35 cellular contexts compared by ENCODE assay signal in genomic region chr14:24633353-24633752, GRCh38. TPM values are rescaled to one million over a fixed set of nuclear protein-coding genes. Genes with fewer than 3 reads are reported as not detected.
DNase-seq lines count a peak whose midpoint lies in the region; ATAC-seq and TF ChIP-seq lines count a peak whose summit lies in the region.
"Had no signal": no experiment of that assay in that cellular context is flagged by ENCODE, and none has a peak within 500 bp of the region (broad histone marks: within the 10 kb centered on the region; RNA-seq: fewer than 3 reads in every experiment).

No MANE protein-coding gene starts in this region.

- peak; percentile 63 for DNase-seq in activated CD4-positive, alpha-beta T cell treated with anti-CD3 and anti-CD28 coated beads, Interleukin-2, amount 10 ng/mL, durations not matched to agents 24 days and 14 days
- DNase-seq in activated CD4-positive, alpha-beta T cell treated with anti-CD3 and anti-CD28 coated beads for 48 hours = no peak
- DNase-seq in CD8-positive, alpha-beta memory T cell = no peak
- DNase-seq in mucosa of descending colon (no peak), D341Med (ENCODE audit: low spot score) (no peak), erythroblast (lab: John Stamatoyannopoulos, UW) (no peak)
- DNase-seq: activated CD4-positive, alpha-beta T cell treated with anti-CD3 and anti-CD28 coated beads for 4 hours; Calu3; DMS79 treated with DMSO at 0.1 percent for 48 hours; effector CD8-positive, alpha-beta T cell; hippocampal formation; left cardiac atrium; NCI-H1436; NCI-H2081; NCI-H2227 treated with DMSO at 0.1 percent for 48 hours; NCI-H526; OCI-M1; pancreas; retina; stimulated activated naive B cell treated with anti-CD40 and anti-IgM and Interleukin-4, amounts not matched to agents 10 μg/mL and 1 μg/mL and 100 μg/mL, for 72 hours; testis had no signal

- H3K27ac Mint-ChIP-seq in activated CD4-positive, alpha-beta T cell treated with anti-CD3 and anti-CD28 coated beads, Interleukin-2, amount 10 ng/mL, durations not matched to agents 24 days and 14 days = peak overlapping the region; percentile 95
- H3K27ac Mint-ChIP-seq in CD8-positive, alpha-beta memory T cell = peak overlapping the region; percentile 54 to 99 (median 84)
- H3K27ac Mint-ChIP-seq in activated T-helper 17 cell treated with anti-CD3 and anti-CD28 coated beads, Interleukin-2, amount 50 U/mL, for 72 hours = peak overlapping the region; percentile 92
- H3K27ac Mint-ChIP-seq: GM23338; stimulated activated naive B cell treated with anti-CD40 and anti-IgM and Interleukin-4, amounts not matched to agents 10 μg/mL and 1 μg/mL and 100 μg/mL, for 72 hours had no signal

- no peaks in the 10 kb centered on the region for H3K27me3 ChIP-seq in CD8-positive, alpha-beta memory T cell (ENCODE audit: insufficient read depth, low read length, poor library complexity, severe bottlenecking)
- H3K27me3 ChIP-seq: cardiac muscle cell, pancreas, testis had no signal

- H3K36me3 ChIP-seq in CD8-positive, alpha-beta memory T cell (ENCODE audit: insufficient read depth, low read length) = no peaks in the 10 kb centered on the region
- no peaks in the 10 kb centered on the region for H3K36me3 ChIP-seq in mucosa of descending colon (ENCODE audit: low read depth)
- H3K36me3 ChIP-seq: cardiac muscle cell, pancreas had no signal

- H3K4me3 ChIP-seq in CD8-positive, alpha-beta memory T cell (ENCODE audit: low read length) = peak overlapping the region; percentile 19
- no peak overlapping the region for H3K4me3 ChIP-seq in mucosa of descending colon
- H3K4me3 ChIP-seq: cardiac muscle cell, coronary artery, GM23338, lung, pancreas, testis had no signal

- no peak for TF ChIP-seq CTCF in mucosa of descending colon (IDR thresholded peaks at IDR 0.05)

- no peaks in the 10 kb centered on the region for H3K9me3 ChIP-seq in CD8-positive, alpha-beta memory T cell (ENCODE audit: low read length)
- no peaks in the 10 kb centered on the region for H3K9me3 ChIP-seq in mucosa of descending colon
- H3K9me3 ChIP-seq: pancreas, testis had no signal

- POLR2A ChIA-PET in CD8-positive, alpha-beta memory T cell (lab: Charles Lee) = no interaction called here

- CTCF ChIA-PET in CD8-positive, alpha-beta memory T cell (lab: Charles Lee) = no interaction called here

- no peak for TF ChIP-seq POLR2A in erythroblast (IDR thresholded peaks at IDR 0.05; ENCODE audit: low read length)

- H3K9me3 Mint-ChIP-seq in activated CD4-positive, alpha-beta T cell treated with anti-CD3 and anti-CD28 coated beads, Interleukin-2, amount 10 ng/mL, durations not matched to agents 24 days and 14 days = no peaks in the 10 kb centered on the region
- H3K9me3 Mint-ChIP-seq in CD8-positive, alpha-beta memory T cell = no peaks in the 10 kb centered on the region
- peaks cover 3% of the 10 kb centered on the region for H3K9me3 Mint-ChIP-seq in activated T-helper 17 cell treated with anti-CD3 and anti-CD28 coated beads, Interleukin-2, amount 50 U/mL, for 72 hours
- H3K9me3 Mint-ChIP-seq: stimulated activated naive B cell treated with anti-CD40 and anti-IgM and Interleukin-4, amounts not matched to agents 10 μg/mL and 1 μg/mL and 100 μg/mL, for 72 hours had no signal

- intact Hi-C loops in activated CD4-positive, alpha-beta T cell treated with anti-CD3 and anti-CD28 coated beads, Interleukin-2, amount 10 ng/mL, durations not matched to agents 24 days and 14 days (cut with micrococcal nuclease) = loop anchor here (5.0 kb wide), 3 partner anchors 36 to 191 kb away; partner anchors contain the start of gene SDR39U1
- intact Hi-C loops in mucosa of descending colon (cut with DNase I, micrococcal nuclease) = no loop called here

- H3K27ac ChIP-seq in CD8-positive, alpha-beta memory T cell (ENCODE audit: low read depth, low read length) = peak overlapping the region; percentile 49
- H3K27ac ChIP-seq: cardiac muscle cell, coronary artery, epithelial cell of prostate, pancreas, testis had no signal

- peaks cover 65% of the 10 kb centered on the region for H3K4me1 Mint-ChIP-seq in activated CD4-positive, alpha-beta T cell treated with anti-CD3 and anti-CD28 coated beads, Interleukin-2, amount 10 ng/mL, durations not matched to agents 24 days and 14 days
- H3K4me1 Mint-ChIP-seq in CD8-positive, alpha-beta memory T cell = peaks cover 24 to 32% (median 28%) of the 10 kb centered on the region in 3 donors
- H3K4me1 Mint-ChIP-seq in activated T-helper 17 cell treated with anti-CD3 and anti-CD28 coated beads, Interleukin-2, amount 50 U/mL, for 72 hours = peaks cover 21% of the 10 kb centered on the region
- H3K4me1 Mint-ChIP-seq: GM23338 had no signal

- H3K4me1 ChIP-seq in CD8-positive, alpha-beta memory T cell (ENCODE audit: insufficient read depth, low read length) = peaks cover 14% of the 10 kb centered on the region
- no peaks in the 10 kb centered on the region for H3K4me1 ChIP-seq in mucosa of descending colon (ENCODE audit: low read depth)
- H3K4me1 ChIP-seq: testis had no signal

- peak overlapping the region; percentile 96 for H3K4me3 Mint-ChIP-seq in activated CD4-positive, alpha-beta T cell treated with anti-CD3 and anti-CD28 coated beads, Interleukin-2, amount 10 ng/mL, durations not matched to agents 24 days and 14 days
- peak overlapping the region in 6 of 7 donors; percentile 28 to 90 (median 49) for H3K4me3 Mint-ChIP-seq in CD8-positive, alpha-beta memory T cell
- H3K4me3 Mint-ChIP-seq in activated T-helper 17 cell treated with anti-CD3 and anti-CD28 coated beads, Interleukin-2, amount 50 U/mL, for 72 hours = peak overlapping the region; percentile 87
- H3K4me3 Mint-ChIP-seq: GM23338; stimulated activated naive B cell treated with anti-CD40 and anti-IgM and Interleukin-4, amounts not matched to agents 10 μg/mL and 1 μg/mL and 100 μg/mL, for 72 hours had no signal

- no peaks in the 10 kb centered on the region for H3K27me3 Mint-ChIP-seq in activated CD4-positive, alpha-beta T cell treated with anti-CD3 and anti-CD28 coated beads, Interleukin-2, amount 10 ng/mL, durations not matched to agents 24 days and 14 days
- peaks cover 0 to 2% of the 10 kb centered on the region in 2 donors for H3K27me3 Mint-ChIP-seq in CD8-positive, alpha-beta memory T cell
- no peaks in the 10 kb centered on the region for H3K27me3 Mint-ChIP-seq in activated T-helper 17 cell treated with anti-CD3 and anti-CD28 coated beads, Interleukin-2, amount 50 U/mL, for 72 hours

- no peak for ATAC-seq in activated T-helper 17 cell treated with anti-CD3 and anti-CD28 coated beads, Interleukin-2, amount 50 U/mL, for 72 hours (replicated peaks)
- peak; percentile 14 for ATAC-seq in mucosa of descending colon
- no peak for ATAC-seq in HG02973 (IDR thresholded peaks at IDR 0.05; ENCODE audit: unreplicated experiment)
- ATAC-seq: GM23338, left cardiac atrium, pancreas had no signal

- peaks cover 54% of the 10 kb centered on the region for H3K36me3 Mint-ChIP-seq in activated CD4-positive, alpha-beta T cell treated with anti-CD3 and anti-CD28 coated beads, Interleukin-2, amount 10 ng/mL, durations not matched to agents 24 days and 14 days (ENCODE audit: low read depth)
- peaks cover 0 to 4% (median 0%) of the 10 kb centered on the region in 3 donors for H3K36me3 Mint-ChIP-seq in CD8-positive, alpha-beta memory T cell
- H3K36me3 Mint-ChIP-seq in activated T-helper 17 cell treated with anti-CD3 and anti-CD28 coated beads, Interleukin-2, amount 50 U/mL, for 72 hours (ENCODE audit: low read depth) = peaks cover 45% of the 10 kb centered on the region
- H3K36me3 Mint-ChIP-seq: CD14-positive monocyte; stimulated activated naive B cell treated with anti-CD40 and anti-IgM and Interleukin-4, amounts not matched to agents 10 μg/mL and 1 μg/mL and 100 μg/mL, for 72 hours had no signal

RNA-seq across cellular contexts. Expression of gene GZMB, which starts 0.6 kb away (rescaled TPM):
- total RNA-seq in activated CD4-positive, alpha-beta T cell treated with anti-CD3 and anti-CD28 coated beads, Interleukin-2, amount 10 ng/mL, durations not matched to agents 24 days and 14 days = 4,455 and 4,487 TPM in 2 replicates
- total RNA-seq in CD8-positive, alpha-beta memory T cell = 1,000 to 10,000 TPM; 2,724 to 2,866 TPM
- polyA plus RNA-seq in CD8-positive, alpha-beta memory T cell = 78.6 TPM
- total RNA-seq in activated T-helper 17 cell treated with anti-CD3 and anti-CD28 coated beads, Interleukin-2, amount 50 U/mL, for 72 hours = 1,000 to 10,000 TPM; 1,048 to 1,422 TPM
- 1 to 10 TPM; 2.1 to 2.4 (median 2.1) TPM for total RNA-seq in mucosa of descending colon
- total RNA-seq: astrocyte, Calu3, cardiac muscle cell, GM23338, IMR-90, urinary bladder had no signal
- polyA plus RNA-seq: cardiac muscle cell, GM23338, IMR-90, neural cell, pancreas had no signal

RNA-seq across cellular contexts. Expression of gene GZMH, which starts 23.9 kb away (rescaled TPM):
- 24.3 and 25.2 TPM in 2 replicates for total RNA-seq in activated CD4-positive, alpha-beta T cell treated with anti-CD3 and anti-CD28 coated beads, Interleukin-2, amount 10 ng/mL, durations not matched to agents 24 days and 14 days
- 100 to 1,000 TPM; 125 to 131 TPM for total RNA-seq in CD8-positive, alpha-beta memory T cell
- 336 TPM for polyA plus RNA-seq in CD8-positive, alpha-beta memory T cell
- 1 to 10 TPM; 3.7 to 6.5 TPM for total RNA-seq in activated T-helper 17 cell treated with anti-CD3 and anti-CD28 coated beads, Interleukin-2, amount 50 U/mL, for 72 hours
- 1 to 10 TPM in 2 of 3 donors, under 1 TPM in 1; 0.35 to 1.2 (median 1.0) TPM for total RNA-seq in mucosa of descending colon
- total RNA-seq: astrocyte, Calu3, cardiac muscle cell, GM23338, IMR-90, skeletal muscle tissue, urinary bladder had no signal
- polyA plus RNA-seq: cardiac muscle cell, GM23338, IMR-90, neural cell had no signal

RNA-seq across cellular contexts. Expression of gene CTSG, which starts 57.3 kb away (rescaled TPM):
- not detected in 2 replicates for total RNA-seq in activated CD4-positive, alpha-beta T cell treated with anti-CD3 and anti-CD28 coated beads, Interleukin-2, amount 10 ng/mL, durations not matched to agents 24 days and 14 days
- total RNA-seq in CD8-positive, alpha-beta memory T cell = not detected
- polyA plus RNA-seq in CD8-positive, alpha-beta memory T cell = not detected
- not detected for total RNA-seq in activated T-helper 17 cell treated with anti-CD3 and anti-CD28 coated beads, Interleukin-2, amount 50 U/mL, for 72 hours
- 1 to 10 TPM in 2 of 3 donors, not detected in 1; 2.9 to 9.1 TPM for total RNA-seq in mucosa of descending colon
- total RNA-seq: astrocyte; Calu3; cardiac muscle cell; GM23338; IMR-90; T-helper 1 cell treated with Interleukin-12 subunit alpha and Interleukin-12 subunit beta and Interleukin-4 antibody, amounts not matched to agents 30 ng/mL and 1 ng/mL, for 36 hours had no signal
- polyA plus RNA-seq: cardiac muscle cell, GM23338, IMR-90, neural cell had no signal

Comparison
In these comparisons a context has a peak if more than half of its experiments do, and no peak if none do; other contexts are left out.
1. RNA of gene GZMB, which starts 0.6 kb away (total RNA-seq): 4,455 to 4,487 TPM in activated CD4-positive, alpha-beta T cell treated with anti-CD3 and anti-CD28 coated beads, Interleukin-2, amount 10 ng/mL, durations not matched to agents 24 days and 14 days, 2,724 to 2,866 TPM in CD8-positive, alpha-beta memory T cell and 1,048 to 1,422 TPM in activated T-helper 17 cell treated with anti-CD3 and anti-CD28 coated beads, Interleukin-2, amount 50 U/mL, for 72 hours; 2.1 to 2.4 TPM in mucosa of descending colon; every median in the first group is over 100 times any median in the second.
2. Peak in every context shown above with its lines, with median percentiles within 50 percentile points of each other: H3K27ac Mint-ChIP-seq and H3K4me3 Mint-ChIP-seq.